Comparison of ENCODE assay signal across 12 cellular contexts in the genomic region with DNA sequence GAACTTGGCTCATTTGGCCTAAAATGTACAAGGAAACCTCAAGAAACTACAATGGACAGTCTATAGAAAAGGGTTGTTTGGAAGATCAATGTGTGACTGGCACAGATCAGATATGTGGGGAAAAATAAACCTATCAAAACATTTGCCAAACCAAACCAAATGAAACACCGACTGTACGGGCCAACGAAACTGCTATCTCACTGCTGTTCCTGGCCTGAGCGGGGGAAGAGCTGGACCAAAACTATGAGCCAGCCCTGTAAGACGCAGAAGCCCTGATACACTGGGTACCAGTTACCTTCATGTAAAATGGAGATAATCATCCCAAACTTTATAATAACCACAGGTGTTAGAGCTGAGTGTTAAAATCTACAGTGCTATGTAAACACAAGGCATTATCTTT. TPM values are rescaled to one million over a fixed set of nuclear protein-coding genes. Genes with fewer than 3 reads are reported as not detected.
DNase-seq lines count a peak whose midpoint lies in the region; ATAC-seq and TF ChIP-seq lines count a peak whose summit lies in the region.
"Had no signal": no experiment of that assay in that cellular context is flagged by ENCODE, and none has a peak within 500 bp of the region (broad histone marks: within the 10 kb centered on the region; RNA-seq: fewer than 3 reads in every experiment).

No MANE protein-coding gene starts in this region.

- TF ChIP-seq CTCF in SK-N-SH (IDR thresholded peaks at IDR 0.05): no peak
- no peak for TF ChIP-seq CTCF in IMR-90 (conservative IDR thresholded peaks at IDR 0.05; ENCODE audit: low read depth, low read length)
- no peak for TF ChIP-seq CTCF in esophagus muscularis mucosa (IDR thresholded peaks at IDR 0.05)
- TF ChIP-seq CTCF in psoas muscle (IDR thresholded peaks at IDR 0.05): no peak

- H3K79me1 ChIP-seq in IMR-90 (ENCODE audit: low read depth in 1 of 2, low read length in 2 of 2): peaks cover 0 to 72% of the 10 kb centered on the region in 2 experiments; a peak in 2 of 4 replicates

- H3K9ac ChIP-seq in SK-N-SH (no peak overlapping the region), IMR-90 (ENCODE audit: low read depth, low read length) (no peak overlapping the region)

- H3K36me3 ChIP-seq in SK-N-SH (replicated peaks in 1 of 2; ENCODE audit: control insufficient read depth in 1 of 2, insufficient read depth in 2 of 2, low read length in 1 of 2): peaks cover 50 to 82% of the 10 kb centered on the region in 2 experiments
- peaks cover 56% of the 10 kb centered on the region for H3K36me3 ChIP-seq in IMR-90 (ENCODE audit: control insufficient read depth, insufficient read depth, low read length)
- peaks cover 0 to 11% (median 4%) of the 10 kb centered on the region in 4 donors for H3K36me3 ChIP-seq in esophagus muscularis mucosa
- peaks cover 0 to 58% of the 10 kb centered on the region in 2 donors for H3K36me3 ChIP-seq in psoas muscle (ENCODE audit: insufficient read depth in 1 of 2, low read depth in 1 of 2)

- H4K8ac ChIP-seq in IMR-90 (ENCODE audit: low read depth in 2 of 2, low read length in 2 of 2): no peak overlapping the region

- H3K9me3 ChIP-seq in SK-N-SH: no peaks in the 10 kb centered on the region
- H3K9me3 ChIP-seq in IMR-90 (ENCODE audit: control insufficient read depth, insufficient read depth, low read length): no peaks in the 10 kb centered on the region
- no peaks in the 10 kb centered on the region for H3K9me3 ChIP-seq in esophagus muscularis mucosa
- H3K9me3 ChIP-seq in psoas muscle: no peaks in the 10 kb centered on the region

- CTCF ChIA-PET in SK-N-SH (lab: Yijun Ruan, JAX): interaction anchor here (0.9 to 2.9 kb wide), 2 partner anchors 12 to 172 kb away, joined by 3 to 11 read pairs; no protein-coding TSS in a partner anchor
- CTCF ChIA-PET in IMR-90 (lab: Yijun Ruan, JAX): no interaction called here

- TF ChIP-seq RAD21 in SK-N-SH (IDR thresholded peaks at IDR 0.05; ENCODE audit: low read length) (no peak), IMR-90 (IDR thresholded peaks at IDR 0.05; ENCODE audit: low read length) (no peak)

- no peak for DNase-seq in SK-N-SH
- DNase-seq in IMR-90: no peak
- DNase-seq in esophagus muscularis mucosa (ENCODE audit: extremely low spot score): no peak
- no peak for DNase-seq in psoas muscle
- no peak for DNase-seq in DMS53 (lab: John Stamatoyannopoulos, UW)
- no peak for DNase-seq in NCI-H526 treated with DMSO at 0.1 percent for 48 hours (lab: John Stamatoyannopoulos, UW)
- DNase-seq: activated CD4-positive, alpha-beta T cell treated with anti-CD3 and anti-CD28 coated beads for 48 hours; effector CD8-positive, alpha-beta T cell; NCI-H2081 had no signal

- in situ Hi-C loops in IMR-90 (cut with MboI; ENCODE audit: low sequenced_read_pairs): no loop called here

- no peak overlapping the region for H2AFZ ChIP-seq in SK-N-SH (ENCODE audit: low read depth)
- H2AFZ ChIP-seq in IMR-90 (replicated peaks; ENCODE audit: low read length, poor library complexity): no peak overlapping the region

- H2BK120ac ChIP-seq in IMR-90 (ENCODE audit: low read depth, low read length): no peak overlapping the region

- no peaks in the 10 kb centered on the region for H3K9me2 ChIP-seq in SK-N-SH

- H3K27me3 ChIP-seq in SK-N-SH (ENCODE audit: insufficient read depth) (no peaks in the 10 kb centered on the region), IMR-90 (ENCODE audit: control insufficient read depth, insufficient read depth, low read length) (no peaks in the 10 kb centered on the region), esophagus muscularis mucosa (no peaks in the 10 kb centered on the region), psoas muscle (ENCODE audit: insufficient read depth in 3 of 3, low read length in 2 of 3) (no peaks in the 10 kb centered on the region)

- no peak overlapping the region for H3K23ac ChIP-seq in IMR-90 (ENCODE audit: low read depth, low read length)

- POLR2A ChIA-PET in SK-N-SH (lab: Yijun Ruan, JAX): no interaction called here
- POLR2A ChIA-PET in IMR-90 (lab: Charles Lee; ENCODE audit: unreplicated experiment): no interaction called here

- H3K27ac ChIP-seq in SK-N-SH (ENCODE audit: low read depth in 2 of 2, low read length in 1 of 2): peak overlapping the region; percentile 9 to 25; a peak in 2 of 4 replicates
- H3K27ac ChIP-seq in IMR-90 (ENCODE audit: insufficient read depth, low read length): no peak overlapping the region
- peak overlapping the region; percentile 67 to 98 (median 84) for H3K27ac ChIP-seq in esophagus muscularis mucosa (replicated peaks in 1 of 4)
- peak overlapping the region; percentile 90 for H3K27ac ChIP-seq in psoas muscle

- peaks cover 52 to 60% of the 10 kb centered on the region in 2 experiments for H3K4me1 ChIP-seq in SK-N-SH (ENCODE audit: control insufficient read depth in 1 of 2, insufficient read depth in 2 of 2, low read depth in 1 of 2, low read length in 1 of 2)
- H3K4me1 ChIP-seq in IMR-90 (ENCODE audit: control insufficient read depth, insufficient read depth, low read length): peaks cover 48% of the 10 kb centered on the region
- H3K4me1 ChIP-seq in esophagus muscularis mucosa: peaks cover 95 to 100% (median 98%) of the 10 kb centered on the region in 4 donors
- H3K4me1 ChIP-seq in psoas muscle: peaks cover 94% of the 10 kb centered on the region

- H4K20me1 ChIP-seq in SK-N-SH (ENCODE audit: insufficient read depth) (peaks cover 96% of the 10 kb centered on the region), IMR-90 (ENCODE audit: insufficient read depth, low read length) (peaks cover 99% of the 10 kb centered on the region)

- H3K4me2 ChIP-seq in SK-N-SH: peak overlapping the region; percentile 0
- peak overlapping the region; percentile 42; the same call in 1 of the 2 replicates for H3K4me2 ChIP-seq in IMR-90 (ENCODE audit: low read depth, low read length)

- H3K9me1 ChIP-seq in IMR-90 (ENCODE audit: insufficient read depth, low read length): peaks cover 47% of the 10 kb centered on the region

- no TSS peak for BruUV-seq in IMR-90 (replicated peaks; lab: Mats Ljungman, UMichigan)

- peak overlapping the region; percentile 20; the same call in 1 of the 2 replicates for H3K18ac ChIP-seq in IMR-90 (ENCODE audit: low read depth, low read length)

- dilution Hi-C loops in IMR-90 (cut with HindIII; ENCODE audit: low sequenced_read_pairs, unreplicated experiment): no loop called here

- no peak overlapping the region for H4K91ac ChIP-seq in IMR-90 (ENCODE audit: insufficient read depth, low read depth, low read length)

- H3K4ac ChIP-seq in IMR-90 (ENCODE audit: low read depth, low read length): no peak overlapping the region

- H2BK5ac ChIP-seq in IMR-90 (ENCODE audit: low read depth, low read length, poor library complexity, severe bottlenecking): no peak overlapping the region

- no peak overlapping the region for H2AK5ac ChIP-seq in IMR-90 (ENCODE audit: low read depth, low read length)

- H3K56ac ChIP-seq in IMR-90 (ENCODE audit: extremely low read depth, insufficient read depth, low read length): no peak overlapping the region

- no peak for TF ChIP-seq POLR2A in IMR-90 (IDR thresholded peaks at IDR 0.05; ENCODE audit: low read depth, low read length)
- no peak for TF ChIP-seq POLR2A in esophagus muscularis mucosa (IDR thresholded peaks at IDR 0.05; ENCODE audit: low read depth)

- peaks cover 33% of the 10 kb centered on the region for H3F3A ChIP-seq in SK-N-SH (replicated peaks; ENCODE audit: insufficient read depth)

- H4K5ac ChIP-seq in IMR-90 (ENCODE audit: low read depth, low read length): no peak overlapping the region

- no peak overlapping the region for H2BK20ac ChIP-seq in IMR-90 (ENCODE audit: low read depth, low read length)

- TF ChIP-seq EP300 in SK-N-SH (IDR thresholded peaks at IDR 0.05; ENCODE audit: borderline replicate concordance in 1 of 2, low read depth in 1 of 2, low read length in 1 of 2) (no peak), esophagus muscularis mucosa (IDR thresholded peaks at IDR 0.05) (no peak)

- peaks cover 99% of the 10 kb centered on the region for H3K79me2 ChIP-seq in SK-N-SH (ENCODE audit: insufficient read depth)

- H2BK15ac ChIP-seq in IMR-90 (ENCODE audit: low read depth, low read length): no peak overlapping the region

- no peak overlapping the region for H2AK9ac ChIP-seq in IMR-90 (replicated peaks; ENCODE audit: low read depth, low read length, poor library complexity)

- intact Hi-C loops in IMR-90 (cut with micrococcal nuclease) (no loop called here), esophagus muscularis mucosa (cut with DNase I) (no loop called here), psoas muscle (cut with DNase I) (loop anchor here in 1 of 2 donors (10.0 kb wide), 1 partner anchor 245 kb away; no protein-coding TSS in a partner anchor)

- no peak overlapping the region for H3K14ac ChIP-seq in IMR-90 (replicated peaks; ENCODE audit: low read depth, low read length)

- ATAC-seq in SK-N-SH treated with all-trans-retinoic acid at 6 μM for 48 hours (no peak), IMR-90 (ENCODE audit: low read depth) (no peak), psoas muscle (no peak), GM21529 (IDR thresholded peaks at IDR 0.05; ENCODE audit: unreplicated experiment) (no peak)
- ATAC-seq: sciatic nerve had no signal

- no peak overlapping the region for H3K4me3 ChIP-seq in SK-N-SH (ENCODE audit: low read depth in 2 of 2, low read length in 1 of 2)
- H3K4me3 ChIP-seq in IMR-90 (ENCODE audit: insufficient read depth, low read depth, low read length): no peak overlapping the region
- no peak overlapping the region for H3K4me3 ChIP-seq in esophagus muscularis mucosa
- H3K4me3 ChIP-seq in psoas muscle: peak overlapping the region; percentile 37

- 97% methylated on average over 5 of the region's 5 CpGs for WGBS in SK-N-SH (ENCODE audit: low lambda C conversion rate)
- no CpG with 5 or more reads among the region's 5 CpGs for WGBS in IMR-90 (ENCODE audit: extremely low coverage in 2 of 2, insufficient read length in 1 of 2), 2 experiments
- 66% methylated on average over 5 of the region's 5 CpGs for WGBS in esophagus muscularis mucosa
- 56 to 93% (median 66%) methylated on average over 5 of the region's 5 CpGs for WGBS in psoas muscle, 3 donors

TF ChIP-seq in SK-N-SH, 30 proteins besides CTCF, POLR2A, EP300 and RAD21 (continues in another document):
- TF ChIP-seq FOXM1 (IDR thresholded peaks at IDR 0.05; ENCODE audit: low read depth): no peak

TF ChIP-seq in SK-N-SH treated with all-trans-retinoic acid at 6 μM for 48 hours, 23 proteins besides CTCF, POLR2A, EP300 and RAD21:
- TF ChIP-seq ARNTL (CRISPR knock-in tag; IDR thresholded peaks at IDR 0.05; ENCODE audit: borderline replicate concordance, low read depth): no peak

RNA-seq across cellular contexts. Expression of gene CDC42EP3, which starts 11.7 kb away (rescaled TPM):
- 87.5 and 105 TPM in 2 replicates for polyA plus RNA-seq in SK-N-SH (2012; rRNA removed)
- polyA plus RNA-seq in SK-N-SH (2012; cell fraction: cytosol; rRNA removed): 92.7 and 103 TPM in 2 replicates
- 70.1 and 83.8 TPM in 2 replicates for polyA plus RNA-seq in SK-N-SH (2012; cell fraction: nucleus; rRNA removed)
- 152 and 167 TPM in 2 replicates for total RNA-seq in IMR-90 (2012; rRNA removed)
- 177 and 193 TPM in 2 replicates for polyA plus RNA-seq in IMR-90 (2012; rRNA removed)
- polyA plus RNA-seq in IMR-90 (2012; cell fraction: cytosol; rRNA removed): 71.7 and 119 TPM in 2 replicates
- 63.1 and 123 TPM in 2 replicates for polyA plus RNA-seq in IMR-90 (2012; cell fraction: nucleus; rRNA removed; ENCODE audit: low replicate concordance)
- total RNA-seq in esophagus muscularis mucosa: 100 to 1,000 TPM in 2 of 4 donors, 10 to 100 TPM in 2; 67.7 to 217 (median 112) TPM
- 100 to 1,000 TPM in 1 of 4 donors, 10 to 100 TPM in 3; 50.9 to 174 (median 68.6) TPM for total RNA-seq in psoas muscle
- polyA plus RNA-seq in psoas muscle: 10 to 100 TPM in 2 of 3 donors, 1 to 10 TPM in 1; 8.8 to 47.8 (median 32.5) TPM
